ENCODE assay signal across 1 cellular context in genomic region chr10:75708060-75708459, GRCh38.
TF ChIP-seq lines count a peak whose summit lies in the region.

No MANE protein-coding gene starts in this region.

TF ChIP-seq in HEK293, 187 proteins besides CTCF, POLR2A, EP300 and RAD21 (continued from another document and continues in another):
- TF ChIP-seq ZNF26 (tag by site-specific recombination; IDR thresholded peaks at IDR 0.05) (no peak), BCL11A (tag by site-specific recombination; IDR thresholded peaks at IDR 0.05; ENCODE audit: low read depth) (no peak), ZIC2 (tag by site-specific recombination; IDR thresholded peaks at IDR 0.05) (0 out of 2 replicates have a peak, but pooled peaks have one; percentile 9), FEZF1 (tag by site-specific recombination; IDR thresholded peaks at IDR 0.05) (peak; percentile 58; the same call in 1 of the 2 replicates), ZFP3 (tag by site-specific recombination; IDR thresholded peaks at IDR 0.05; ENCODE audit: low read depth) (no peak), SALL2 (tag by site-specific recombination; IDR thresholded peaks at IDR 0.05; ENCODE audit: borderline replicate concordance) (no peak), ZBTB20 (tag by site-specific recombination; IDR thresholded peaks at IDR 0.05) (peak; percentile 52; the same call in 1 of the 2 replicates), ZFP37 (tag by site-specific recombination; IDR thresholded peaks at IDR 0.05) (no peak), ZNF416 (tag by site-specific recombination; IDR thresholded peaks at IDR 0.05) (no peak), ZNF529 (tag by site-specific recombination; IDR thresholded peaks at IDR 0.05; ENCODE audit: insufficient replicate concordance) (no peak), MEIS1 (CRISPR knock-in tag; IDR thresholded peaks at IDR 0.05; ENCODE audit: borderline replicate concordance) (no peak), ZNF561 (tag by site-specific recombination; IDR thresholded peaks at IDR 0.05; ENCODE audit: borderline replicate concordance) (0 out of 2 replicates have a peak, but pooled peaks have one; percentile 19), ZBTB44 (tag by site-specific recombination; IDR thresholded peaks at IDR 0.05) (no peak), KLF10 (tag by site-specific recombination; IDR thresholded peaks at IDR 0.05) (no peak), ATF2 (tag by site-specific recombination; IDR thresholded peaks at IDR 0.05; ENCODE audit: low read depth) (0 out of 2 replicates have a peak, but pooled peaks have one; percentile 3), ZNF600 (tag by site-specific recombination; IDR thresholded peaks at IDR 0.05) (0 out of 2 replicates have a peak, but pooled peaks have one; percentile 19), OSR2 (tag by site-specific recombination; IDR thresholded peaks at IDR 0.05) (peak; percentile 56; the same call in 1 of the 2 replicates), MZF1 (tag by site-specific recombination; IDR thresholded peaks at IDR 0.05; ENCODE audit: borderline replicate concordance) (no peak), ZBTB17 (tag by site-specific recombination; IDR thresholded peaks at IDR 0.05) (peak; percentile 67), GFI1B (tag by site-specific recombination; IDR thresholded peaks at IDR 0.05) (no peak), ZNF112 (tag by site-specific recombination; IDR thresholded peaks at IDR 0.05) (no peak), ZNF354C (tag by site-specific recombination; IDR thresholded peaks at IDR 0.05; ENCODE audit: borderline replicate concordance, low read depth) (no peak), ZNF677 (tag by site-specific recombination; IDR thresholded peaks at IDR 0.05) (no peak), PRDM10 (tag by site-specific recombination; IDR thresholded peaks at IDR 0.05) (no peak), ZNF280C (tag by site-specific recombination; IDR thresholded peaks at IDR 0.05) (no peak), ZNF394 (tag by site-specific recombination; IDR thresholded peaks at IDR 0.05; ENCODE audit: borderline replicate concordance) (no peak), ZNF660 (tag by site-specific recombination; IDR thresholded peaks at IDR 0.05) (no peak), HOXA7 (CRISPR knock-in tag; IDR thresholded peaks at IDR 0.05; ENCODE audit: borderline replicate concordance) (no peak), KLF9 (tag by site-specific recombination; IDR thresholded peaks at IDR 0.05; ENCODE audit: low read depth) (no peak), ZNF18 (tag by site-specific recombination; IDR thresholded peaks at IDR 0.05) (peak; percentile 32; the same call in 1 of the 2 replicates), TRIM28 (IDR thresholded peaks at IDR 0.05; ENCODE audit: borderline replicate concordance, low read length) (no peak), INSM2 (tag by site-specific recombination; IDR thresholded peaks at IDR 0.05) (no peak), ZNF555 (tag by site-specific recombination; conservative IDR thresholded peaks at IDR 0.05) (no peak), ZNF350 (tag by site-specific recombination; IDR thresholded peaks at IDR 0.05) (no peak), ZNF248 (tag by site-specific recombination; IDR thresholded peaks at IDR 0.05) (no peak), ZNF623 (tag by site-specific recombination; IDR thresholded peaks at IDR 0.05) (no peak), ZBTB8A (tag by site-specific recombination; IDR thresholded peaks at IDR 0.05) (0 out of 2 replicates have a peak, but pooled peaks have one; percentile 20), KLF16 (tag by site-specific recombination; IDR thresholded peaks at IDR 0.05) (no peak), ZNF138 (tag by site-specific recombination; IDR thresholded peaks at IDR 0.05; ENCODE audit: borderline replicate concordance) (no peak), ZNF157 (tag by site-specific recombination; IDR thresholded peaks at IDR 0.05) (no peak), ZNF37A (tag by site-specific recombination; IDR thresholded peaks at IDR 0.05) (no peak), ZNF335 (tag by site-specific recombination; conservative IDR thresholded peaks at IDR 0.05) (no peak), ZNF202 (tag by site-specific recombination; IDR thresholded peaks at IDR 0.05; ENCODE audit: borderline replicate concordance) (no peak), ZNF658 (tag by site-specific recombination; IDR thresholded peaks at IDR 0.05) (no peak), ZNF704 (tag by site-specific recombination; IDR thresholded peaks at IDR 0.05) (no peak), HOXC10 (CRISPR knock-in tag; IDR thresholded peaks at IDR 0.05) (no peak), ZNF664 (tag by site-specific recombination; IDR thresholded peaks at IDR 0.05) (no peak), BCL6B (tag by site-specific recombination; IDR thresholded peaks at IDR 0.05) (peak; percentile 77)
